ENCODE assay signal across 8 cellular contexts in the genomic region with DNA sequence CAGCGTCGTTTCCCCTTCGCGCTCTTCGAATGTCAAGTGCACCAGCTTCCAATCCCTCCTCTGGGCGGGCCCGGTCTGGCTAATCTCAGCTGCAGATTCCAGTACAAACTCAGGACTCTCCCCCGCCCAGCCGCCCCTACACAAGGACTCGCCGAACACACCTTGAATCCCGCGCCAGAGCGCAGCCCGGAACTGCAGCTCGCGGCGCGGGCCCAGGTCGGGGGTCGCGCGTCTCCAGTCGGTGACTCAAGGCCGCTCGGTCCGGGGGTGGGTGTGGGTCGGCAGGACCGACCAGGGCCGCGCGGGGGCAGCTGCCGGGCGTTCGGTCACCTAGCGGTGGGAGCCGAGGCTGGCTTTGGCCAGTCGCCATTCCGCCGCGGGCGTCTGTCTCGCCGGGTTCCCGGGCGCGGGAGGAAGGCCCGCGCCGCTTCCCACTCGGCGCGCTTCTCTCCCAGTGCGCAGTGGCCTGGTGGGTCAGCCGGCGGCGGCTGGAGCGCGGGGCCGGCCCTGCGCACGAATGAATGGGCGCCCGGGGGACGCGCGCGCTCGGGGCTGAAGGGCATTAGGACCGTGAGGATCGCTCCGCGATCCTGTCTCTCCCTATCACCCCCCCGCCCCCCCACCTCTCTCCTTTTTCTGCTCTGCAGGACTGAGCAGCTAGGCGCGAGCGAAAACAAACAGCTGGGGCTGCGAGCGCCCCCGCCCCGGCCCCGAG. TPM values are rescaled to one million over a fixed set of nuclear protein-coding genes. Genes with fewer than 3 reads are reported as not detected.
DNase-seq lines count a peak whose midpoint lies in the region; ATAC-seq and TF ChIP-seq lines count a peak whose summit lies in the region.

Gene GALNT16, plus strand, starts transcription at position 628 of the 715 bp plus-strand sequence. CDS start 133 bp downstream, outside the sequence.

- H3F3A ChIP-seq in GM23248 (ENCODE audit: insufficient read depth): peaks cover 23% of the 10 kb centered on the region

- no peaks in the 10 kb centered on the region for H3K36me3 Mint-ChIP-seq in T-helper 2 cell treated with Interferon-gamma antibody and Interleukin-4, amounts not matched to agents 5 μg/mL and 100 μg/mL, for 36 hours (ENCODE audit: low read depth)

- peak within 1 kb of the TSS; percentile 64 for H3K4me3 ChIP-seq in AG10803 (ENCODE audit: low read length)
- H3K4me3 ChIP-seq in GM23248: peak within 1 kb of the TSS; percentile 73

- peak within 1 kb of the TSS; percentile 74 for H3K4me2 ChIP-seq in GM23248 (ENCODE audit: unreplicated experiment)

- DNase-seq in AG10803 (ENCODE audit: low read depth): no peak
- DNase-seq in GM23248: peak; percentile 59
- DNase-seq in T-helper 2 cell treated with Interferon-gamma antibody and Interleukin-4, amounts not matched to agents 5 μg/mL and 100 μg/mL, for 36 hours (ENCODE audit: low spot score): no peak
- DNase-seq in foreskin keratinocyte: no peak
- peak; percentile 23 for DNase-seq in occipital lobe (lab: John Stamatoyannopoulos, UW)
- DNase-seq in NK-92 (lab: John Stamatoyannopoulos, UW; ENCODE audit: unreplicated experiment): no peak
- no peak for DNase-seq in stimulated activated CD4-positive, alpha-beta T cell treated with anti-CD3 and anti-CD28 coated beads, Interleukin-4, amount 100 ng/mL, for 4 hours

- H3K4me1 ChIP-seq in GM23248 (ENCODE audit: insufficient read depth): peaks cover 24% of the 10 kb centered on the region
- no peaks in the 10 kb centered on the region for H3K4me1 ChIP-seq in foreskin keratinocyte

- H3K27ac ChIP-seq in GM23248 (no peak within 1 kb of the TSS), foreskin keratinocyte (no peak within 1 kb of the TSS)

- TF ChIP-seq CTCF in AG10803 (conservative IDR thresholded peaks at IDR 0.05; ENCODE audit: low read length) (peak; percentile 22; the same call in 1 of the 2 replicates), foreskin keratinocyte (conservative IDR thresholded peaks at IDR 0.05) (peak; percentile 8)

- H4K20me1 ChIP-seq in GM23248 (ENCODE audit: insufficient read depth): no peaks in the 10 kb centered on the region

- no peaks in the 10 kb centered on the region for H3K9me3 ChIP-seq in GM23248 (ENCODE audit: low read depth)

- H3K27ac Mint-ChIP-seq in T-helper 2 cell treated with Interferon-gamma antibody and Interleukin-4, amounts not matched to agents 5 μg/mL and 100 μg/mL, for 36 hours: no peak within 1 kb of the TSS

- H3K79me2 ChIP-seq in GM23248 (ENCODE audit: insufficient read depth): no peaks in the 10 kb centered on the region

- no peaks in the 10 kb centered on the region for H3K9me2 ChIP-seq in GM23248 (ENCODE audit: insufficient read depth)

- peak within 1 kb of the TSS; percentile 43 for H3K4me3 Mint-ChIP-seq in T-helper 2 cell treated with Interferon-gamma antibody and Interleukin-4, amounts not matched to agents 5 μg/mL and 100 μg/mL, for 36 hours

- H3K27me3 ChIP-seq in GM23248 (replicated peaks; ENCODE audit: insufficient read depth): peaks cover 23% of the 10 kb centered on the region
- peaks cover 97% of the 10 kb centered on the region for H3K27me3 ChIP-seq in foreskin keratinocyte

- peaks cover 70% of the 10 kb centered on the region for H3K27me3 Mint-ChIP-seq in T-helper 2 cell treated with Interferon-gamma antibody and Interleukin-4, amounts not matched to agents 5 μg/mL and 100 μg/mL, for 36 hours (ENCODE audit: low read depth)

- no peaks in the 10 kb centered on the region for H3K9me3 Mint-ChIP-seq in T-helper 2 cell treated with Interferon-gamma antibody and Interleukin-4, amounts not matched to agents 5 μg/mL and 100 μg/mL, for 36 hours

- peaks cover 4% of the 10 kb centered on the region for H3K4me1 Mint-ChIP-seq in T-helper 2 cell treated with Interferon-gamma antibody and Interleukin-4, amounts not matched to agents 5 μg/mL and 100 μg/mL, for 36 hours (ENCODE audit: low read depth)

- ATAC-seq in foreskin keratinocyte (peak; percentile 10), GM19452 (IDR thresholded peaks at IDR 0.05; ENCODE audit: unreplicated experiment) (no peak)

- in situ Hi-C loops in GM23248 (cut with MboI): loop anchor here (10.0 kb wide), 1 partner anchor 105 kb away; no protein-coding TSS in a partner anchor

- WGBS in GM23248 (ENCODE audit: low coverage in 1 of 2, low lambda C conversion rate in 2 of 2, missing lambda C conversion rate in 2 of 2), 2 experiments: 2 to 4% methylated on average over 50 to 54 of the region's 82 CpGs

- no peaks in the 10 kb centered on the region for H3K36me3 ChIP-seq in GM23248 (ENCODE audit: low read depth)

- peak within 1 kb of the TSS; percentile 50 for H3K9ac ChIP-seq in GM23248

- peak within 1 kb of the TSS; percentile 69 for H2AFZ ChIP-seq in GM23248

RNA-seq across cellular contexts. Expression of gene GALNT16, which starts in this region (rescaled TPM):
- total RNA-seq in GM23248 (2014; rRNA removed; shearing (Covaris generic)): 1.4 and 4.2 TPM in 2 replicates
- polyA plus RNA-seq in GM23248 (2016; fragmentation: Nextera tagmentation; extraction: Ambion mirVana): 0.59 and 0.86 TPM in 2 replicates
- not detected in 2 replicates for total RNA-seq in foreskin keratinocyte
- polyA plus RNA-seq in foreskin keratinocyte: not detected in 2 replicates
- 5.5 TPM for total RNA-seq in occipital lobe

Comparison
In these comparisons a context has a peak if more than half of its experiments do, and no peak if none do; other contexts are left out.
1. Peak in ATAC-seq in foreskin keratinocyte; RNA of the gene not detected or under 1 TPM.
2. DNase-seq: peak in GM23248 (single experiment) and occipital lobe (single experiment); none in AG10803 (single experiment), T-helper 2 cell treated with Interferon-gamma antibody and Interleukin-4, amounts not matched to agents 5 μg/mL and 100 μg/mL, for 36 hours (single experiment), foreskin keratinocyte (0 of 2), NK-92 (single experiment) and stimulated activated CD4-positive, alpha-beta T cell treated with anti-CD3 and anti-CD28 coated beads, Interleukin-4, amount 100 ng/mL, for 4 hours (0 of 2).